Comparison of ENCODE assay signal across 1 cellular context in the genomic region with DNA sequence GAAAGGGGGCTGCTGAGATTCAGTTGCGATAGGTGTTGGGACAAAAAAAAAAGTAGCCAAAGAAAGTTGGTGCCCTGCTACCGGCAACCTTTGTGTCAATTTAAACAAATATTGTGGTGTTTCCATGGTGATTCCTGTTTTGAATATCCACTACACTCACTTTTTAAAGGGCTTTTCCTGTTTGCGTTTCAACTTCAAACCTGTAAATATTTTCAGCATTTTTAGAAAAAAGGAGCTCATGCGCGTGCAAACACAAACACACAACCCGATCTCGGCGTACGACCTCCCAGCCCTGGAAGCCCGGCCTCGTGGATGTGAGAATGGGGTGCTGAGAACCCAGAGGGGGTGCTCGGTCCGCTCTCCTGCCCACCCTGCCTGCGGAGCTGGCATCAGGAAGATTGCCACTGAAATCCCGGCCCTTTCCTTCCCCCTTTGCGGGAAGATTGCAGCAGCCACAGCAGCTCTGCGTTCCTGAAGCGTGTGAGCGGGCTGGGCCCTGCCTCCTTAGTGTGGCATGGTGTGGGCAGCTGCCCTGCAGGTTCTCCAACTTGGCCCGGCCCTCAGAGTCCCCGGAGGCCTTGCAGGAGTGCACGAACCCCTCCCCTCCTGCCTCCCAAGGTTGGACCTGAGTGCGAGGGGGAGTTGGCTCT.
TF ChIP-seq lines count a peak whose summit lies in the region.

No MANE protein-coding gene starts in this region.

TF ChIP-seq in H1, 55 proteins besides CTCF, POLR2A, EP300 and RAD21 (continued from another document):
- TF ChIP-seq, protein P1, sequence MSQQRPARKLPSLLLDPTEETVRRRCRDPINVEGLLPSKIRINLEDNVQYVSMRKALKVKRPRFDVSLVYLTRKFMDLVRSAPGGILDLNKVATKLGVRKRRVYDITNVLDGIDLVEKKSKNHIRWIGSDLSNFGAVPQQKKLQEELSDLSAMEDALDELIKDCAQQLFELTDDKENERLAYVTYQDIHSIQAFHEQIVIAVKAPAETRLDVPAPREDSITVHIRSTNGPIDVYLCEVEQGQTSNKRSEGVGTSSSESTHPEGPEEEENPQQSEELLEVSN (IDR thresholded peaks at IDR 0.05): no peak
